Comparison of ENCODE assay signal across 9 cellular contexts in the genomic region with DNA sequence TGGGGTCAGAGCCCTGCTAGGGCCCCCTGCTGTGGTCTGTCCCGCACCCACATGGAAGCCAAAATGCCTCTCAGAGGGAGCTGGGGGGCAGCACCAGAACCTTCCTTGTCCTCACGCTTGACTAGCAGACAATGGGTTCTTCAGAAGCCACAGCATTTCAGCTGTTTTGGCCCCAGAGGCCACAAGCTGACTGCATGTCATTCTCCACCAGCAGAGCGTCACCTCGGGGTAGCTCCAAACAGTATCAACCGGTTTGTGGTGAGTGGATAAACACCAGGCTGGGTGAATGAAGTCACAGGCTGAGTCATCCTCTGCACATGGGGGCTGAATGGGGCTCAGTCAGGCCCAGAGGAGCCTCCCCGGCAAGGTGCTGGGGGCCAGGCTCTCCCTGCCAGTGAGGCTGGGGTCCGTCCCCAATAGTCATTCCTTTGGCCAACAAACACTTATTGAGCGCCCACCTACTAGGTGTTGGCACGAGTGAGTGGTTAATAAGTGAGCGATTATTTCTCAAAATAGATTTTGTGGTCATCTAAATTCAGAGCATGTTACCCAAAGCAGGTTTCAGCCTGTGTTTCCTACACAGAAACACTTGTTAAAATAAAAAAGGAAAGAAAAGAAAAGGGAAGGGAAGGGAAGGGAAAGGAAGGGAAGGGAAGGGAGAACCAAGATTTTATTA. TPM values are rescaled to one million over a fixed set of nuclear protein-coding genes. Genes with fewer than 3 reads are reported as not detected.
A peak's percentile ranks its signal among the peaks of the same experiment; 100 is the strongest.
DNase-seq lines count a peak whose midpoint lies in the region; ATAC-seq, FAIRE-seq and TF ChIP-seq lines count a peak whose summit lies in the region.
"Had no signal": no experiment of that assay in that cellular context is flagged by ENCODE, and none has a peak within 500 bp of the region (broad histone marks: within the 10 kb centered on the region; RNA-seq: fewer than 3 reads in every experiment).

No MANE protein-coding gene starts in this region.

- peak overlapping the region; percentile 34 for H3K27ac Mint-ChIP-seq in activated CD8-positive, alpha-beta memory T cell treated with anti-CD3 and anti-CD28 coated beads, Interleukin-2, amount 10 ng/mL, durations not matched to agents 7 days and 5 days
- no peak overlapping the region for H3K27ac Mint-ChIP-seq in nephron progenitor cell
- H3K27ac Mint-ChIP-seq: activated naive CD4-positive, alpha-beta T cell treated with anti-CD3 and anti-CD28 coated beads, Interleukin-2, amount 50 U/mL, for 24 hours had no signal

- DNase-seq in GM12892 (ENCODE audit: insufficient read length) (peak; percentile 54), HL-60 (ENCODE audit: low read depth in 1 of 2, low spot score in 1 of 2) (peak; percentile 87 to 90), iris pigment epithelial cell (ENCODE audit: low read depth) (peak; percentile 73), NCI-H446 (lab: John Stamatoyannopoulos, UW) (no peak), nephron progenitor cell (no peak), NCI-H1092 treated with DMSO at 0.1 percent for 48 hours (lab: John Stamatoyannopoulos, UW) (no peak)
- DNase-seq in activated CD8-positive, alpha-beta memory T cell treated with anti-CD3 and anti-CD28 coated beads, Interleukin-2, amount 10 ng/mL, durations not matched to agents 7 days and 5 days, result peak; percentile 91

- peak; percentile 97 for FAIRE-seq in GM12892 (lab: Jason Lieb, UNC)

- no peak for TF ChIP-seq POLR2A in GM12892 (IDR thresholded peaks at IDR 0.05; ENCODE audit: low read depth, low read length)

- no peak overlapping the region for H3K4me3 Mint-ChIP-seq in activated CD8-positive, alpha-beta memory T cell treated with anti-CD3 and anti-CD28 coated beads, Interleukin-2, amount 10 ng/mL, durations not matched to agents 7 days and 5 days
- no peak overlapping the region for H3K4me3 Mint-ChIP-seq in nephron progenitor cell
- H3K4me3 Mint-ChIP-seq: activated naive CD4-positive, alpha-beta T cell treated with anti-CD3 and anti-CD28 coated beads, Interleukin-2, amount 50 U/mL, for 24 hours had no signal

- TF ChIP-seq CTCF in HL-60 (IDR thresholded peaks at IDR 0.05; ENCODE audit: insufficient read depth, low read length) (no peak), nephron progenitor cell (IDR thresholded peaks at IDR 0.05) (no peak)

- no peak overlapping the region for H3K4me3 ChIP-seq in HL-60 (replicated peaks; ENCODE audit: insufficient read depth, low read length)

- H3K27me3 ChIP-seq in HL-60 (ENCODE audit: insufficient read depth, poor library complexity, severe bottlenecking), result no peaks in the 10 kb centered on the region

- H3K4me1 Mint-ChIP-seq in activated CD8-positive, alpha-beta memory T cell treated with anti-CD3 and anti-CD28 coated beads, Interleukin-2, amount 10 ng/mL, durations not matched to agents 7 days and 5 days, result peaks cover 27% of the 10 kb centered on the region
- H3K4me1 Mint-ChIP-seq in nephron progenitor cell, result no peaks in the 10 kb centered on the region
- H3K4me1 Mint-ChIP-seq: activated naive CD4-positive, alpha-beta T cell treated with anti-CD3 and anti-CD28 coated beads, Interleukin-2, amount 50 U/mL, for 24 hours had no signal

- no peaks in the 10 kb centered on the region for H3K36me3 Mint-ChIP-seq in activated CD8-positive, alpha-beta memory T cell treated with anti-CD3 and anti-CD28 coated beads, Interleukin-2, amount 10 ng/mL, durations not matched to agents 7 days and 5 days
- H3K36me3 Mint-ChIP-seq in nephron progenitor cell (ENCODE audit: low read depth), result no peaks in the 10 kb centered on the region
- H3K36me3 Mint-ChIP-seq: activated naive CD4-positive, alpha-beta T cell treated with anti-CD3 and anti-CD28 coated beads, Interleukin-2, amount 50 U/mL, for 24 hours had no signal

- H3K27ac ChIP-seq in HL-60 (replicated peaks), result peak overlapping the region; percentile 24; the same call in 1 of the 2 replicates

- no peaks in the 10 kb centered on the region for H3K9me3 Mint-ChIP-seq in activated CD8-positive, alpha-beta memory T cell treated with anti-CD3 and anti-CD28 coated beads, Interleukin-2, amount 10 ng/mL, durations not matched to agents 7 days and 5 days (ENCODE audit: low read depth)
- no peaks in the 10 kb centered on the region for H3K9me3 Mint-ChIP-seq in nephron progenitor cell
- H3K9me3 Mint-ChIP-seq: activated naive CD4-positive, alpha-beta T cell treated with anti-CD3 and anti-CD28 coated beads, Interleukin-2, amount 50 U/mL, for 24 hours had no signal

- CTCF ChIA-PET in activated CD8-positive, alpha-beta memory T cell treated with anti-CD3 and anti-CD28 coated beads, Interleukin-2, amount 10 ng/mL, durations not matched to agents 7 days and 5 days (lab: Charles Lee), result interaction anchor here (0.8 to 1.4 kb wide), 6 partner anchors 10 to 118 kb away, joined by 3 to 4 read pairs (median 3); no protein-coding TSS in a partner anchor

- H3K27me3 Mint-ChIP-seq in activated CD8-positive, alpha-beta memory T cell treated with anti-CD3 and anti-CD28 coated beads, Interleukin-2, amount 10 ng/mL, durations not matched to agents 7 days and 5 days, result peaks cover 60% of the 10 kb centered on the region
- peaks cover 68% of the 10 kb centered on the region for H3K27me3 Mint-ChIP-seq in nephron progenitor cell (ENCODE audit: low read depth, poor library complexity)

- peak; percentile 94 for ATAC-seq in GM21528 (IDR thresholded peaks at IDR 0.05; ENCODE audit: low FRiP score, unreplicated experiment)
- peak; percentile 99 for ATAC-seq in activated CD8-positive, alpha-beta memory T cell treated with anti-CD3 and anti-CD28 coated beads, Interleukin-2, amount 10 ng/mL, durations not matched to agents 7 days and 5 days

RNA-seq across cellular contexts. Expression of a gene that starts 9.1 kb away (rescaled TPM):
- polyA plus RNA-seq in GM12892 (2012; ENCODE audit: missing spikeins), result not detected
- not detected for total RNA-seq in activated CD8-positive, alpha-beta memory T cell treated with anti-CD3 and anti-CD28 coated beads, Interleukin-2, amount 10 ng/mL, durations not matched to agents 7 days and 5 days

RNA-seq across cellular contexts. Expression of a gene that starts 53.3 kb away (rescaled TPM):
- polyA plus RNA-seq in GM12892 (2012; ENCODE audit: missing spikeins), result not detected
- not detected for total RNA-seq in activated CD8-positive, alpha-beta memory T cell treated with anti-CD3 and anti-CD28 coated beads, Interleukin-2, amount 10 ng/mL, durations not matched to agents 7 days and 5 days

Comparison
In these comparisons a context has a peak if more than half of its experiments do, and no peak if none do; other contexts are left out.
1. DNase-seq: peak in GM12892 (single experiment), HL-60 (2 of 2), activated CD8-positive, alpha-beta memory T cell treated with anti-CD3 and anti-CD28 coated beads, Interleukin-2, amount 10 ng/mL, durations not matched to agents 7 days and 5 days (single experiment) and iris pigment epithelial cell (single experiment); none in NCI-H446 (0 of 2), nephron progenitor cell (single experiment) and NCI-H1092 treated with DMSO at 0.1 percent for 48 hours (single experiment).